8 cellular contexts compared by ENCODE assay signal in genomic region chr1:37682334-37682987, GRCh38. TPM values are rescaled to one million over a fixed set of nuclear protein-coding genes. Genes with fewer than 3 reads are reported as not detected.
A peak's percentile ranks its signal among the peaks of the same experiment; 100 is the strongest.
DNase-seq lines count a peak whose midpoint lies in the region; ATAC-seq, FAIRE-seq and TF ChIP-seq lines count a peak whose summit lies in the region.

No MANE protein-coding gene starts in this region.

- CTCF ChIA-PET in CD8-positive, alpha-beta memory T cell (lab: Charles Lee): interaction anchor here (0.8 to 8.0 kb wide), 20 partner anchors 8 to 233 kb away, joined by 3 to 115 read pairs (median 4); partner anchors contain the start of genes CDCA8, MEAF6 and SNIP1

- TF ChIP-seq CTCF in endodermal cell (conservative IDR thresholded peaks at IDR 0.05): peak; percentile 97
- TF ChIP-seq CTCF in mucosa of descending colon (IDR thresholded peaks at IDR 0.05): peak; percentile 70

- H3K9me3 ChIP-seq in CD8-positive, alpha-beta memory T cell (ENCODE audit: low read length): no peaks in the 10 kb centered on the region
- no peaks in the 10 kb centered on the region for H3K9me3 ChIP-seq in endodermal cell (ENCODE audit: control insufficient read depth, low read length)
- H3K9me3 ChIP-seq in mucosa of descending colon: no peaks in the 10 kb centered on the region

- H3K27me3 ChIP-seq in CD8-positive, alpha-beta memory T cell (ENCODE audit: insufficient read depth, low read length, poor library complexity, severe bottlenecking): no peaks in the 10 kb centered on the region
- H3K27me3 ChIP-seq in endodermal cell (ENCODE audit: control insufficient read depth, insufficient read depth, low read length, poor library complexity, severe bottlenecking): peaks cover 14% of the 10 kb centered on the region

- H3K4me3 Mint-ChIP-seq in CD8-positive, alpha-beta memory T cell: no peak overlapping the region
- H3K4me3 Mint-ChIP-seq in endodermal cell: no peak overlapping the region

- H3K27ac ChIP-seq in CD8-positive, alpha-beta memory T cell (ENCODE audit: low read depth, low read length): no peak overlapping the region
- no peak overlapping the region for H3K27ac ChIP-seq in endodermal cell (ENCODE audit: low read depth, low read length)

- ATAC-seq in mucosa of descending colon (peak; percentile 83), HG02981 (IDR thresholded peaks at IDR 0.05; ENCODE audit: unreplicated experiment) (no peak)

- WGBS in endodermal cell (ENCODE audit: insufficient coverage in 1 of 2, insufficient read length in 1 of 2), 2 experiments: 78 to 80% methylated on average over 5 of the region's 5 CpGs

- no peak for FAIRE-seq in HTR-8/SVneo (lab: Jason Lieb, UNC)

- peaks cover 0 to 4% (median 4%) of the 10 kb centered on the region in 3 donors for H3K4me1 Mint-ChIP-seq in CD8-positive, alpha-beta memory T cell
- H3K4me1 Mint-ChIP-seq in endodermal cell: no peaks in the 10 kb centered on the region

- H3K9ac ChIP-seq in endodermal cell (ENCODE audit: extremely low read depth, low read length, poor library complexity, severe bottlenecking): no peak overlapping the region

- no peaks in the 10 kb centered on the region for H3K9me3 Mint-ChIP-seq in CD8-positive, alpha-beta memory T cell
- no peaks in the 10 kb centered on the region for H3K9me3 Mint-ChIP-seq in endodermal cell

- H3K27me3 Mint-ChIP-seq in CD8-positive, alpha-beta memory T cell: no peaks in the 10 kb centered on the region
- H3K27me3 Mint-ChIP-seq in endodermal cell (ENCODE audit: insufficient read depth): peaks cover 10% of the 10 kb centered on the region

- no peak overlapping the region for H3K4me3 ChIP-seq in CD8-positive, alpha-beta memory T cell (ENCODE audit: low read length)
- H3K4me3 ChIP-seq in endodermal cell (ENCODE audit: low read length) (no peak overlapping the region), mucosa of descending colon (no peak overlapping the region)

- H3K27ac Mint-ChIP-seq in CD8-positive, alpha-beta memory T cell: peak overlapping the region; percentile 34 to 83 (median 68)
- no peak overlapping the region for H3K27ac Mint-ChIP-seq in endodermal cell

- no peaks in the 10 kb centered on the region for H3K4me1 ChIP-seq in CD8-positive, alpha-beta memory T cell (ENCODE audit: insufficient read depth, low read length)
- H3K4me1 ChIP-seq in endodermal cell (ENCODE audit: control insufficient read depth, insufficient read depth, low read length): no peaks in the 10 kb centered on the region
- no peaks in the 10 kb centered on the region for H3K4me1 ChIP-seq in mucosa of descending colon (ENCODE audit: low read depth)

- POLR2A ChIA-PET in CD8-positive, alpha-beta memory T cell (lab: Charles Lee): no interaction called here

- H3K36me3 ChIP-seq in CD8-positive, alpha-beta memory T cell (ENCODE audit: insufficient read depth, low read length): peaks cover 16% of the 10 kb centered on the region
- peaks cover 48% of the 10 kb centered on the region for H3K36me3 ChIP-seq in endodermal cell (ENCODE audit: control insufficient read depth, insufficient read depth, low read length)
- H3K36me3 ChIP-seq in mucosa of descending colon (ENCODE audit: low read depth): no peaks in the 10 kb centered on the region

- intact Hi-C loops in mucosa of descending colon (cut with DNase I, micrococcal nuclease): loop anchor here (5.0 to 10.0 kb wide), 2 partner anchors 75 to 78 kb away; no protein-coding TSS in a partner anchor

- peak; percentile 60 to 81 (median 68) for DNase-seq in CD8-positive, alpha-beta memory T cell
- DNase-seq in HTR-8/SVneo (ENCODE audit: insufficient read length, low spot score) (peak; percentile 53), NOMO-1 treated with DMSO at 0.1 percent for 48 hours (lab: John Stamatoyannopoulos, UW; ENCODE audit: unreplicated experiment) (peak; percentile 67), endodermal cell (peak; percentile 90), mucosa of descending colon (peak in 2 of 3 donors; percentile 65 to 87)
- peak; percentile 30 to 57 (median 53) for DNase-seq in activated CD8-positive, alpha-beta memory T cell treated with anti-CD3 and anti-CD28 coated beads for 48 hours (ENCODE audit: low read depth in 2 of 3, low spot score in 2 of 3)
- DNase-seq in stimulated activated CD8-positive, alpha-beta memory T cell treated with anti-CD3 and anti-CD28 coated beads, Interleukin-7, amount 100 ng/mL, for 24 hours (ENCODE audit: low read depth): peak; percentile 69

- H3K36me3 Mint-ChIP-seq in CD8-positive, alpha-beta memory T cell: peaks cover 3 to 50% (median 4%) of the 10 kb centered on the region in 3 donors
- H3K36me3 Mint-ChIP-seq in endodermal cell (ENCODE audit: low read depth): peaks cover 40% of the 10 kb centered on the region

RNA-seq across cellular contexts. Expression of gene CDCA8, which starts 9.9 kb away (rescaled TPM):
- total RNA-seq in CD8-positive, alpha-beta memory T cell: 10 to 100 TPM; 37.4 to 39.6 TPM
- 2.4 TPM for polyA plus RNA-seq in CD8-positive, alpha-beta memory T cell
- total RNA-seq in endodermal cell: 10 to 100 TPM; 27.7 to 49.7 TPM
- polyA plus RNA-seq in endodermal cell (2013, experiment 1 of 2): 58.6 TPM
- 61.0 TPM for polyA plus RNA-seq in endodermal cell (2013, experiment 2 of 2)
- total RNA-seq in mucosa of descending colon: 10 to 100 TPM in 2 of 3 donors, 1 to 10 TPM in 1; 3.8 to 16.8 (median 10.1) TPM

RNA-seq across cellular contexts. Expression of gene RSPO1, which starts 47.8 kb away (rescaled TPM):
- not detected for total RNA-seq in CD8-positive, alpha-beta memory T cell
- polyA plus RNA-seq in CD8-positive, alpha-beta memory T cell: not detected
- total RNA-seq in endodermal cell (not detected), mucosa of descending colon (1 to 10 TPM in 1 of 3 donors, under 1 TPM in 2; 0.12 to 1.7 (median 0.53) TPM)
- 9.5 TPM for polyA plus RNA-seq in endodermal cell (2013, experiment 1 of 2)
- 7.9 TPM for polyA plus RNA-seq in endodermal cell (2013, experiment 2 of 2)
